Comparison of ENCODE assay signal across 21 cellular contexts in the genomic region with DNA sequence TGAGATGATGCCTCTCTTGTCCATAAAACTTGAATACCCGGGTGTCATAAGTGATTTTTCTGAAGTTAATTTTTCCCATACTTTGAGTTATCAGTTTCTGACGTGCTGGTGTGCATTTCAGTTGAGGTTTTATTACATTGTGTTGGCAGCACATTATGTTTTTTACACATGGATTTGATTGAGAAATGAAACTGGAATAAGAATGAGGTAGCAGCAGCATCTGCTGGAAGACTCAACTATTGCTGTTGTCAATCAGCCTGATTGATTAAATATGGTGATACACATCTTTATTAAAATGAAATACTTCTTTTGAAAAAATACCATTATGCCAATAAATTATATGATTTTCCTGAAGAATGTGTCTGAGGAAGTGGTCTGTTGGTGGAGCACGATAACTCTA.
DNase-seq lines count a peak whose midpoint lies in the region; ATAC-seq, FAIRE-seq and TF ChIP-seq lines count a peak whose summit lies in the region.
"Had no signal": no experiment of that assay in that cellular context is flagged by ENCODE, and none has a peak within 500 bp of the region (broad histone marks: within the 10 kb centered on the region; RNA-seq: fewer than 3 reads in every experiment).

No MANE protein-coding gene starts in this region.

- H3K27ac Mint-ChIP-seq in WTC11 (no peak overlapping the region), neural progenitor cell (no peak overlapping the region)
- H3K27ac Mint-ChIP-seq in activated CD8-positive, alpha-beta memory T cell treated with anti-CD3 and anti-CD28 coated beads, Interleukin-2, amount 10 ng/mL, durations not matched to agents 7 days and 5 days: no peak overlapping the region
- H3K27ac Mint-ChIP-seq: activated naive CD4-positive, alpha-beta T cell treated with anti-CD3 and anti-CD28 coated beads for 36 hours; HFFc6; stimulated activated memory B cell treated with anti-CD40 and anti-IgM and Interleukin-4, amounts not matched to agents 10 μg/mL and 1 μg/mL and 100 μg/mL, for 72 hours; T-cell had no signal

- H2AFZ ChIP-seq in GM23248 (no peak overlapping the region), neural progenitor cell (replicated peaks) (no peak overlapping the region)

- no peaks in the 10 kb centered on the region; the same call in 1 of the 2 replicates for H3K27me3 ChIP-seq in GM23248 (replicated peaks; ENCODE audit: insufficient read depth)
- no peaks in the 10 kb centered on the region for H3K27me3 ChIP-seq in neural progenitor cell
- H3K27me3 ChIP-seq: BLaER1 treated with 17β-estradiol and CSF1 and Interleukin-3, amounts not matched to agents 10 nM and 100 nM; vagina had no signal

- H3K4me1 Mint-ChIP-seq in WTC11 (no peaks in the 10 kb centered on the region), neural progenitor cell (no peaks in the 10 kb centered on the region)
- peaks cover 3% of the 10 kb centered on the region for H3K4me1 Mint-ChIP-seq in activated CD8-positive, alpha-beta memory T cell treated with anti-CD3 and anti-CD28 coated beads, Interleukin-2, amount 10 ng/mL, durations not matched to agents 7 days and 5 days
- H3K4me1 Mint-ChIP-seq: stimulated activated memory B cell treated with anti-CD40 and anti-IgM and Interleukin-4, amounts not matched to agents 10 μg/mL and 1 μg/mL and 100 μg/mL, for 72 hours; T-cell had no signal

- ATAC-seq in WTC11: no peak
- ATAC-seq in activated CD8-positive, alpha-beta memory T cell treated with anti-CD3 and anti-CD28 coated beads, Interleukin-2, amount 10 ng/mL, durations not matched to agents 7 days and 5 days: no peak
- ATAC-seq: stimulated activated memory B cell treated with anti-CD40 and anti-IgM and Interleukin-4, amounts not matched to agents 10 μg/mL and 1 μg/mL and 100 μg/mL, for 72 hours; T-cell had no signal

- POLR2A ChIA-PET in WTC11 (lab: Charles Lee): interaction anchor here (0.8 kb wide), 1 partner anchor 133 kb away, joined by 3 read pairs; no protein-coding TSS in a partner anchor

- peaks cover 12% of the 10 kb centered on the region for H3K4me1 ChIP-seq in GM23248 (ENCODE audit: insufficient read depth)
- no peaks in the 10 kb centered on the region for H3K4me1 ChIP-seq in neural progenitor cell
- H3K4me1 ChIP-seq: BLaER1 treated with 17β-estradiol and CSF1 and Interleukin-3, amounts not matched to agents 10 nM and 100 nM had no signal

- in situ Hi-C loops in GM23248 (cut with MboI): no loop called here

- no peaks in the 10 kb centered on the region for H3K79me2 ChIP-seq in GM23248 (ENCODE audit: insufficient read depth)
- no peaks in the 10 kb centered on the region for H3K79me2 ChIP-seq in neural progenitor cell (ENCODE audit: low read depth)

- H3K9me3 Mint-ChIP-seq in WTC11 (peaks cover 4% of the 10 kb centered on the region; the same call in 1 of the 2 replicates), neural progenitor cell (no peaks in the 10 kb centered on the region)
- H3K9me3 Mint-ChIP-seq in activated CD8-positive, alpha-beta memory T cell treated with anti-CD3 and anti-CD28 coated beads, Interleukin-2, amount 10 ng/mL, durations not matched to agents 7 days and 5 days (ENCODE audit: low read depth): no peaks in the 10 kb centered on the region
- H3K9me3 Mint-ChIP-seq: activated naive CD4-positive, alpha-beta T cell treated with anti-CD3 and anti-CD28 coated beads for 36 hours; HFFc6; stimulated activated memory B cell treated with anti-CD40 and anti-IgM and Interleukin-4, amounts not matched to agents 10 μg/mL and 1 μg/mL and 100 μg/mL, for 72 hours; T-cell had no signal

- DNase-seq in D721Med (ENCODE audit: insufficient read length, low spot score) (no peak), GM23248 (peak; percentile 26), dermis microvascular lymphatic vessel endothelial cell (ENCODE audit: low read depth in 2 of 2) (peak; percentile 15 to 18), lung microvascular endothelial cell (ENCODE audit: low read depth in 2 of 2) (peak; percentile 5 to 38), WTC11 (ENCODE audit: low spot score) (no peak), NCI-H146 treated with DMSO at 0.1 percent for 48 hours (lab: John Stamatoyannopoulos, UW; ENCODE audit: unreplicated experiment) (no peak), neural progenitor cell (ENCODE audit: low spot score) (no peak)
- no peak for DNase-seq in activated CD8-positive, alpha-beta memory T cell treated with anti-CD3 and anti-CD28 coated beads, Interleukin-2, amount 10 ng/mL, durations not matched to agents 7 days and 5 days
- DNase-seq: activated naive CD4-positive, alpha-beta T cell treated with anti-CD3 and anti-CD28 coated beads for 36 hours; DND-41; dorsolateral prefrontal cortex; HFFc6; KG1; midbrain; NCI-H187; NCI-H526 treated with DMSO at 0.1 percent for 48 hours; RPMI8226; T-cell had no signal

- no peaks in the 10 kb centered on the region for H4K20me1 ChIP-seq in GM23248 (ENCODE audit: insufficient read depth)
- H4K20me1 ChIP-seq in neural progenitor cell (ENCODE audit: low read depth): no peaks in the 10 kb centered on the region
- H4K20me1 ChIP-seq: BLaER1 treated with 17β-estradiol and CSF1 and Interleukin-3, amounts not matched to agents 10 nM and 100 nM had no signal

- peak overlapping the region; percentile 24 for H3K4me2 ChIP-seq in GM23248 (ENCODE audit: unreplicated experiment)
- no peak overlapping the region for H3K4me2 ChIP-seq in neural progenitor cell
- H3K4me2 ChIP-seq: BLaER1 treated with 17β-estradiol and CSF1 and Interleukin-3, amounts not matched to agents 10 nM and 100 nM had no signal

- H3K4me3 ChIP-seq in GM23248 (no peak overlapping the region), neural progenitor cell (no peak overlapping the region)
- H3K4me3 ChIP-seq: BLaER1 treated with 17β-estradiol and CSF1 and Interleukin-3, amounts not matched to agents 10 nM and 100 nM; dorsolateral prefrontal cortex; vagina had no signal

- 11 to 18% methylated on average over 3 of the region's 3 CpGs for WGBS in GM23248 (ENCODE audit: low coverage in 1 of 2, low lambda C conversion rate in 2 of 2, missing lambda C conversion rate in 2 of 2), 2 experiments

- H3K36me3 ChIP-seq in GM23248 (ENCODE audit: low read depth): no peaks in the 10 kb centered on the region
- no peaks in the 10 kb centered on the region for H3K36me3 ChIP-seq in neural progenitor cell
- H3K36me3 ChIP-seq: BLaER1 treated with 17β-estradiol and CSF1 and Interleukin-3, amounts not matched to agents 10 nM and 100 nM; vagina had no signal

- CTCF ChIA-PET in WTC11 (lab: Charles Lee): no interaction called here
- CTCF ChIA-PET in activated CD8-positive, alpha-beta memory T cell treated with anti-CD3 and anti-CD28 coated beads, Interleukin-2, amount 10 ng/mL, durations not matched to agents 7 days and 5 days (lab: Charles Lee): interaction anchor here (1.2 to 2.2 kb wide), 2 partner anchors 88 to 102 kb away, joined by 3 to 9 read pairs; no protein-coding TSS in a partner anchor

- no peaks in the 10 kb centered on the region for H3K9me3 ChIP-seq in GM23248 (ENCODE audit: low read depth)
- H3K9me3 ChIP-seq in neural progenitor cell (ENCODE audit: low read depth): no peaks in the 10 kb centered on the region
- H3K9me3 ChIP-seq: BLaER1 treated with 17β-estradiol and CSF1 and Interleukin-3, amounts not matched to agents 10 nM and 100 nM; vagina had no signal

- H3K4me3 Mint-ChIP-seq in WTC11: no peak overlapping the region
- H3K4me3 Mint-ChIP-seq in activated CD8-positive, alpha-beta memory T cell treated with anti-CD3 and anti-CD28 coated beads, Interleukin-2, amount 10 ng/mL, durations not matched to agents 7 days and 5 days: no peak overlapping the region
- no peak overlapping the region for H3K4me3 Mint-ChIP-seq in neural progenitor cell
- H3K4me3 Mint-ChIP-seq: activated naive CD4-positive, alpha-beta T cell treated with anti-CD3 and anti-CD28 coated beads for 36 hours; HFFc6; stimulated activated memory B cell treated with anti-CD40 and anti-IgM and Interleukin-4, amounts not matched to agents 10 μg/mL and 1 μg/mL and 100 μg/mL, for 72 hours; T-cell had no signal

- FAIRE-seq in D721Med (lab: Jason Lieb, UNC): no peak

- H3F3A ChIP-seq in GM23248 (ENCODE audit: insufficient read depth) (peaks cover 12% of the 10 kb centered on the region; the same call in 1 of the 2 replicates), neural progenitor cell (ENCODE audit: low read depth) (no peaks in the 10 kb centered on the region)

- H3K36me3 Mint-ChIP-seq in WTC11 (peaks cover 3% of the 10 kb centered on the region), neural progenitor cell (no peaks in the 10 kb centered on the region)
- no peaks in the 10 kb centered on the region for H3K36me3 Mint-ChIP-seq in activated CD8-positive, alpha-beta memory T cell treated with anti-CD3 and anti-CD28 coated beads, Interleukin-2, amount 10 ng/mL, durations not matched to agents 7 days and 5 days
- H3K36me3 Mint-ChIP-seq: stimulated activated memory B cell treated with anti-CD40 and anti-IgM and Interleukin-4, amounts not matched to agents 10 μg/mL and 1 μg/mL and 100 μg/mL, for 72 hours; T-cell had no signal

- no peaks in the 10 kb centered on the region; the same call in none of the 2 replicates for H3K27me3 Mint-ChIP-seq in WTC11 (ENCODE audit: low read depth)
- peaks cover 12% of the 10 kb centered on the region for H3K27me3 Mint-ChIP-seq in activated CD8-positive, alpha-beta memory T cell treated with anti-CD3 and anti-CD28 coated beads, Interleukin-2, amount 10 ng/mL, durations not matched to agents 7 days and 5 days
- no peaks in the 10 kb centered on the region for H3K27me3 Mint-ChIP-seq in neural progenitor cell (ENCODE audit: insufficient read depth, low read depth)

- H3K27ac ChIP-seq in GM23248 (no peak overlapping the region), neural progenitor cell (no peak overlapping the region)
- H3K27ac ChIP-seq: BLaER1 treated with 17β-estradiol and CSF1 and Interleukin-3, amounts not matched to agents 10 nM and 100 nM; dorsolateral prefrontal cortex had no signal

- H3K9me2 ChIP-seq in GM23248 (ENCODE audit: insufficient read depth): no peaks in the 10 kb centered on the region

- H3K9ac ChIP-seq in GM23248 (no peak overlapping the region), neural progenitor cell (no peak overlapping the region)
- H3K9ac ChIP-seq: BLaER1 treated with 17β-estradiol and CSF1 and Interleukin-3, amounts not matched to agents 10 nM and 100 nM had no signal

- TF ChIP-seq CTCF in D721Med (IDR thresholded peaks at IDR 0.05; ENCODE audit: insufficient read depth, missing control alignments) (peak; percentile 11), WTC11 (IDR thresholded peaks at IDR 0.05) (no peak), neural progenitor cell (IDR thresholded peaks at IDR 0.05) (no peak)

Comparison
In these comparisons a context has a peak if more than half of its experiments do, and no peak if none do; other contexts are left out.
1. DNase-seq: peak in GM23248 (single experiment), dermis microvascular lymphatic vessel endothelial cell (2 of 2) and lung microvascular endothelial cell (2 of 2); none in D721Med (single experiment), WTC11 (single experiment), activated CD8-positive, alpha-beta memory T cell treated with anti-CD3 and anti-CD28 coated beads, Interleukin-2, amount 10 ng/mL, durations not matched to agents 7 days and 5 days (single experiment), NCI-H146 treated with DMSO at 0.1 percent for 48 hours (single experiment) and neural progenitor cell (single experiment).